In genomic region chr21:28540514-28540913, GRCh38 we compare ENCODE assay signal across 26 cellular contexts.
A peak's percentile ranks its signal among the peaks of the same experiment; 100 is the strongest.
DNase-seq lines count a peak whose midpoint lies in the region; ATAC-seq, FAIRE-seq and TF ChIP-seq lines count a peak whose summit lies in the region.
"Had no signal": no experiment of that assay in that cellular context is flagged by ENCODE, and none has a peak within 500 bp of the region (broad histone marks: within the 10 kb centered on the region; RNA-seq: fewer than 3 reads in every experiment).

No MANE protein-coding gene starts in this region.

- H2BK5ac ChIP-seq in IMR-90 (ENCODE audit: low read depth, low read length, poor library complexity, severe bottlenecking): peak overlapping the region; percentile 95

- H3K4me1 Mint-ChIP-seq in astrocyte (ENCODE audit: low read depth, unreplicated experiment): no peaks in the 10 kb centered on the region
- H3K4me1 Mint-ChIP-seq: activated CD8-positive, alpha-beta memory T cell treated with anti-CD3 and anti-CD28 coated beads, Interleukin-2, amount 10 ng/mL, durations not matched to agents 7 days and 5 days; activated naive CD8-positive, alpha-beta T cell treated with anti-CD3 and anti-CD28 coated beads, Interleukin-2, amount 10 ng/mL, durations not matched to agents 7 days and 5 days; IgD-negative memory B cell; naive thymus-derived CD8-positive, alpha-beta T cell had no signal

- H4K8ac ChIP-seq in IMR-90 (ENCODE audit: low read depth in 2 of 2, low read length in 2 of 2): peak overlapping the region; percentile 89

- in situ Hi-C loops in IMR-90 (cut with MboI; ENCODE audit: low sequenced_read_pairs): no loop called here

- H4K91ac ChIP-seq in IMR-90 (ENCODE audit: insufficient read depth, low read depth, low read length): peak overlapping the region; percentile 87; the same call in 1 of the 2 replicates

- H3K79me1 ChIP-seq in IMR-90 (ENCODE audit: low read depth in 1 of 2, low read length in 2 of 2): no peaks in the 10 kb centered on the region; a peak in 1 of 4 replicates

- no peak overlapping the region for H3K27ac Mint-ChIP-seq in astrocyte (ENCODE audit: unreplicated experiment)
- H3K27ac Mint-ChIP-seq: activated CD8-positive, alpha-beta memory T cell treated with anti-CD3 and anti-CD28 coated beads, Interleukin-2, amount 10 ng/mL, durations not matched to agents 7 days and 5 days; activated naive CD8-positive, alpha-beta T cell treated with anti-CD3 and anti-CD28 coated beads, Interleukin-2, amount 10 ng/mL, durations not matched to agents 7 days and 5 days; activated T-helper 2 cell treated with anti-CD3 and anti-CD28 coated beads, Interferon-gamma antibody, Interleukin-2, Interleukin-4, amounts not matched to agents 10 μg/mL and 5 μg/mL and 100 μg/mL, durations not matched to agents 14 hours and 24 hours and 36 hours; IgD-negative memory B cell; stimulated activated naive CD8-positive, alpha-beta T cell treated with anti-CD3 and anti-CD28 coated beads, Interleukin-15, Interleukin-2, amounts not matched to agents 100 ng/mL and 50 ng/mL, for 24 hours had no signal

- H3K79me2 ChIP-seq in astrocyte (ENCODE audit: insufficient read depth, low read length): no peaks in the 10 kb centered on the region
- H3K79me2 ChIP-seq: parathyroid adenoma had no signal

- H3K4me2 ChIP-seq in IMR-90 (ENCODE audit: low read depth, low read length): peak overlapping the region; percentile 63; the same call in 1 of the 2 replicates
- H3K4me2 ChIP-seq in astrocyte (ENCODE audit: low read length): peak overlapping the region; percentile 65

- no peaks in the 10 kb centered on the region for H3K36me3 Mint-ChIP-seq in astrocyte (ENCODE audit: low read depth, unreplicated experiment)
- H3K36me3 Mint-ChIP-seq: activated CD8-positive, alpha-beta memory T cell treated with anti-CD3 and anti-CD28 coated beads, Interleukin-2, amount 10 ng/mL, durations not matched to agents 7 days and 5 days; activated naive CD8-positive, alpha-beta T cell treated with anti-CD3 and anti-CD28 coated beads, Interleukin-2, amount 10 ng/mL, durations not matched to agents 7 days and 5 days; IgD-negative memory B cell had no signal

- no peak overlapping the region for H3K4me3 ChIP-seq in IMR-90 (ENCODE audit: insufficient read depth, low read depth, low read length)
- no peak overlapping the region for H3K4me3 ChIP-seq in astrocyte (ENCODE audit: insufficient read depth, low read depth, low read length)
- H3K4me3 ChIP-seq in fibroblast of the aortic adventitia (ENCODE audit: low read depth, low read length): no peak overlapping the region
- H3K4me3 ChIP-seq: cardiac muscle cell, HAP-1, upper lobe of right lung had no signal

- H3K36me3 ChIP-seq in IMR-90 (ENCODE audit: control insufficient read depth, insufficient read depth, low read length) (no peaks in the 10 kb centered on the region; the same call in 1 of the 2 replicates), astrocyte (ENCODE audit: insufficient read depth, low read length) (no peaks in the 10 kb centered on the region)
- H3K36me3 ChIP-seq: cardiac muscle cell, HAP-1, upper lobe of right lung had no signal

- intact Hi-C loops in IMR-90 (cut with micrococcal nuclease): loop anchor here (10.0 kb wide), 1 partner anchor 94 kb away; no protein-coding TSS in a partner anchor

- H3K27me3 Mint-ChIP-seq in astrocyte (ENCODE audit: low read depth, unreplicated experiment): no peaks in the 10 kb centered on the region
- H3K27me3 Mint-ChIP-seq: activated naive CD8-positive, alpha-beta T cell treated with anti-CD3 and anti-CD28 coated beads, Interleukin-2, amount 10 ng/mL, durations not matched to agents 7 days and 5 days; IgD-negative memory B cell; naive thymus-derived CD8-positive, alpha-beta T cell had no signal

- no peaks in the 10 kb centered on the region for H3K27me3 ChIP-seq in IMR-90 (ENCODE audit: control insufficient read depth, insufficient read depth, low read length)
- H3K27me3 ChIP-seq in astrocyte (ENCODE audit: insufficient read depth, low read length): no peaks in the 10 kb centered on the region
- H3K27me3 ChIP-seq: cardiac muscle cell, upper lobe of right lung had no signal

- H3K9ac ChIP-seq in IMR-90 (ENCODE audit: low read depth, low read length) (peak overlapping the region; percentile 71; the same call in 1 of the 2 replicates), astrocyte (ENCODE audit: low read length) (peak overlapping the region; percentile 17)
- H3K9ac ChIP-seq: parathyroid adenoma had no signal

- no peaks in the 10 kb centered on the region for H3K9me3 ChIP-seq in IMR-90 (ENCODE audit: control insufficient read depth, insufficient read depth, low read length)
- H3K9me3 ChIP-seq in astrocyte (ENCODE audit: insufficient read depth, low read depth, low read length): no peaks in the 10 kb centered on the region
- H3K9me3 ChIP-seq: HAP-1, upper lobe of right lung had no signal

- H2AFZ ChIP-seq in IMR-90 (replicated peaks; ENCODE audit: low read length, poor library complexity) (no peak overlapping the region), astrocyte (ENCODE audit: low read depth, low read length) (no peak overlapping the region)
- H2AFZ ChIP-seq: parathyroid adenoma had no signal

- H3K56ac ChIP-seq in IMR-90 (ENCODE audit: extremely low read depth, insufficient read depth, low read length): peak overlapping the region; percentile 54; the same call in 1 of the 2 replicates

- peak overlapping the region; percentile 94; the same call in 1 of the 2 replicates for H4K5ac ChIP-seq in IMR-90 (ENCODE audit: low read depth, low read length)

- peak overlapping the region; percentile 62; the same call in 1 of the 2 replicates for H3K23ac ChIP-seq in IMR-90 (ENCODE audit: low read depth, low read length)

- no peak for TF ChIP-seq POLR2A in IMR-90 (IDR thresholded peaks at IDR 0.05; ENCODE audit: low read depth, low read length)

- peaks cover 8% of the 10 kb centered on the region; the same call in 1 of the 2 replicates for H3K9me1 ChIP-seq in IMR-90 (ENCODE audit: insufficient read depth, low read length)

- H4K20me1 ChIP-seq in IMR-90 (ENCODE audit: insufficient read depth, low read length): no peaks in the 10 kb centered on the region
- no peaks in the 10 kb centered on the region for H4K20me1 ChIP-seq in astrocyte (ENCODE audit: insufficient read depth, low read length)

- CTCF ChIA-PET in IMR-90 (lab: Yijun Ruan, JAX): interaction anchor here (0.8 kb wide), 1 partner anchor 205 kb away, joined by 5 read pairs; no protein-coding TSS in a partner anchor

- H3K4me1 ChIP-seq in IMR-90 (ENCODE audit: control insufficient read depth, insufficient read depth, low read length): peaks cover 17% of the 10 kb centered on the region
- H3K4me1 ChIP-seq in astrocyte (ENCODE audit: insufficient read depth, low read length): peaks cover 30% of the 10 kb centered on the region
- H3K4me1 ChIP-seq: HAP-1, parathyroid adenoma, upper lobe of right lung had no signal

- peak overlapping the region; percentile 90; the same call in 1 of the 2 replicates for H3K18ac ChIP-seq in IMR-90 (ENCODE audit: low read depth, low read length)

- no peak overlapping the region for H2AK9ac ChIP-seq in IMR-90 (replicated peaks; ENCODE audit: low read depth, low read length, poor library complexity)

- peak overlapping the region; percentile 97; the same call in 1 of the 2 replicates for H2BK20ac ChIP-seq in IMR-90 (ENCODE audit: low read depth, low read length)

- no peak overlapping the region for H3K4me3 Mint-ChIP-seq in astrocyte (ENCODE audit: unreplicated experiment)
- H3K4me3 Mint-ChIP-seq: activated CD8-positive, alpha-beta memory T cell treated with anti-CD3 and anti-CD28 coated beads, Interleukin-2, amount 10 ng/mL, durations not matched to agents 7 days and 5 days; activated naive CD8-positive, alpha-beta T cell treated with anti-CD3 and anti-CD28 coated beads, Interleukin-2, amount 10 ng/mL, durations not matched to agents 7 days and 5 days; IgD-negative memory B cell; naive thymus-derived CD8-positive, alpha-beta T cell; stimulated activated naive CD8-positive, alpha-beta T cell treated with anti-CD3 and anti-CD28 coated beads, Interleukin-15, Interleukin-2, amounts not matched to agents 100 ng/mL and 50 ng/mL, for 24 hours had no signal

- BruUV-seq in IMR-90 (replicated peaks; lab: Mats Ljungman, UMichigan): no TSS peak

- no CpG with 5 or more reads among the region's 1 CpG for WGBS in IMR-90 (ENCODE audit: extremely low coverage in 2 of 2, insufficient read length in 1 of 2), 2 experiments

- peak overlapping the region; percentile 97 for H2BK120ac ChIP-seq in IMR-90 (ENCODE audit: low read depth, low read length)

- 0 out of 2 replicates have a peak overlapping the region, but pooled peaks have one; percentile 87 for H2AK5ac ChIP-seq in IMR-90 (ENCODE audit: low read depth, low read length)

- FAIRE-seq in astrocyte (lab: Jason Lieb, UNC): no peak
- FAIRE-seq: GM12891, kidney had no signal

- POLR2A ChIA-PET in IMR-90 (lab: Charles Lee; ENCODE audit: unreplicated experiment): no interaction called here

- dilution Hi-C loops in IMR-90 (cut with HindIII; ENCODE audit: low sequenced_read_pairs, unreplicated experiment): no loop called here

- DNase-seq in A172 (ENCODE audit: low spot score) (peak; percentile 35), IMR-90 (peak; percentile 89), astrocyte (ENCODE audit: low read depth) (peak; percentile 75), fibroblast of the aortic adventitia (ENCODE audit: low read depth) (peak; percentile 84), SW 1271 (lab: John Stamatoyannopoulos, UW) (no peak), NOMO-1 treated with dmso at 0.1 percent for 144 hours (lab: John Stamatoyannopoulos, UW; ENCODE audit: unreplicated experiment) (no peak), NCI-H1092 treated with DMSO at 0.1 percent for 48 hours (lab: John Stamatoyannopoulos, UW) (no peak), GM19240 (ENCODE audit: insufficient read length, low spot score) (no peak)
- DNase-seq: activated CD4-positive, alpha-beta T cell treated with anti-CD3 and anti-CD28 coated beads for 4 hours; activated CD8-positive, alpha-beta memory T cell treated with anti-CD3 and anti-CD28 coated beads, Interleukin-2, amount 10 ng/mL, durations not matched to agents 7 days and 5 days; activated naive CD8-positive, alpha-beta T cell treated with anti-CD3 and anti-CD28 coated beads, Interleukin-2, amount 10 ng/mL, durations not matched to agents 7 days and 5 days; effector CD4-positive, alpha-beta T cell; hypothalamus; kidney; naive thymus-derived CD8-positive, alpha-beta T cell; NCI-H1694 treated with DMSO at 0.1 percent for 48 hours; NCI-H345; RPMI8226; upper lobe of right lung had no signal

- no peak for TF ChIP-seq RAD21 in IMR-90 (IDR thresholded peaks at IDR 0.05; ENCODE audit: low read length)

- TF ChIP-seq CTCF in IMR-90 (conservative IDR thresholded peaks at IDR 0.05; ENCODE audit: low read depth, low read length) (no peak), astrocyte (IDR thresholded peaks at IDR 0.05; ENCODE audit: insufficient read depth, low read depth, low read length) (no peak), fibroblast of the aortic adventitia (IDR thresholded peaks at IDR 0.05; ENCODE audit: insufficient read depth, low read length) (no peak)

- peak overlapping the region; percentile 94 for H3K27ac ChIP-seq in IMR-90 (ENCODE audit: insufficient read depth, low read length)
- H3K27ac ChIP-seq in astrocyte (ENCODE audit: low read depth, low read length): peak overlapping the region; percentile 67
- H3K27ac ChIP-seq: cardiac muscle cell, parathyroid adenoma, upper lobe of right lung had no signal

- H3K4ac ChIP-seq in IMR-90 (ENCODE audit: low read depth, low read length): peak overlapping the region; percentile 88; the same call in 1 of the 2 replicates

- peak overlapping the region; percentile 89 for H3K14ac ChIP-seq in IMR-90 (replicated peaks; ENCODE audit: low read depth, low read length)

- no peaks in the 10 kb centered on the region for H3K9me3 Mint-ChIP-seq in astrocyte (ENCODE audit: unreplicated experiment)
- H3K9me3 Mint-ChIP-seq: activated naive CD8-positive, alpha-beta T cell treated with anti-CD3 and anti-CD28 coated beads, Interleukin-2, amount 10 ng/mL, durations not matched to agents 7 days and 5 days; activated T-helper 2 cell treated with anti-CD3 and anti-CD28 coated beads, Interferon-gamma antibody, Interleukin-2, Interleukin-4, amounts not matched to agents 10 μg/mL and 5 μg/mL and 100 μg/mL, durations not matched to agents 14 hours and 24 hours and 36 hours; IgD-negative memory B cell; stimulated activated naive CD8-positive, alpha-beta T cell treated with anti-CD3 and anti-CD28 coated beads, Interleukin-15, Interleukin-2, amounts not matched to agents 100 ng/mL and 50 ng/mL, for 24 hours had no signal

- ATAC-seq in IMR-90 (ENCODE audit: low read depth): peak; percentile 40
- ATAC-seq: activated CD8-positive, alpha-beta memory T cell treated with anti-CD3 and anti-CD28 coated beads, Interleukin-2, amount 10 ng/mL, durations not matched to agents 7 days and 5 days; naive thymus-derived CD8-positive, alpha-beta T cell; upper lobe of right lung had no signal

- H2BK15ac ChIP-seq in IMR-90 (ENCODE audit: low read depth, low read length): peak overlapping the region; percentile 69; the same call in 1 of the 3 replicates

Comparison
In these comparisons a context has a peak if more than half of its experiments do, and no peak if none do; other contexts are left out.
1. DNase-seq: peak in A172 (single experiment), IMR-90 (single experiment), astrocyte (single experiment) and fibroblast of the aortic adventitia (single experiment); none in SW 1271 (0 of 2), NOMO-1 treated with dmso at 0.1 percent for 144 hours (single experiment), NCI-H1092 treated with DMSO at 0.1 percent for 48 hours (single experiment) and GM19240 (single experiment).